27 cellular contexts compared by ENCODE assay signal in genomic region chr2:235660484-235661081, GRCh38.
A peak's percentile ranks its signal among the peaks of the same experiment; 100 is the strongest.
DNase-seq lines count a peak whose midpoint lies in the region; ATAC-seq, FAIRE-seq and TF ChIP-seq lines count a peak whose summit lies in the region.
"Had no signal": no experiment of that assay in that cellular context is flagged by ENCODE, and none has a peak within 500 bp of the region (broad histone marks: within the 10 kb centered on the region; RNA-seq: fewer than 3 reads in every experiment).

No MANE protein-coding gene starts in this region.

- no peak for ATAC-seq in GM21390 (IDR thresholded peaks at IDR 0.05; ENCODE audit: unreplicated experiment)
- ATAC-seq in pancreas: no peak
- ATAC-seq: naive thymus-derived CD8-positive, alpha-beta T cell had no signal

- H4K20me1 ChIP-seq in astrocyte (ENCODE audit: insufficient read depth, low read length): peaks cover 87% of the 10 kb centered on the region

- no peak overlapping the region for H3K9ac ChIP-seq in astrocyte (ENCODE audit: low read length)
- H3K9ac ChIP-seq: KMS-11 had no signal

- H3K9me3 Mint-ChIP-seq in HFFc6 (no peaks in the 10 kb centered on the region), astrocyte (ENCODE audit: unreplicated experiment) (peaks cover 7% of the 10 kb centered on the region), glutamatergic neuron (ENCODE audit: unreplicated experiment) (peaks cover 5% of the 10 kb centered on the region)
- H3K9me3 Mint-ChIP-seq: activated CD8-positive, alpha-beta T cell treated with anti-CD3 and anti-CD28 coated beads for 36 hours; T-helper 1 cell treated with Interleukin-12 subunit alpha and Interleukin-12 subunit beta and Interleukin-4 antibody, amounts not matched to agents 30 μg/mL and 1 μg/mL, for 36 hours had no signal

- H3K4me1 Mint-ChIP-seq in HFFc6 (ENCODE audit: low read depth): peaks cover 32% of the 10 kb centered on the region
- H3K4me1 Mint-ChIP-seq in astrocyte (ENCODE audit: low read depth, unreplicated experiment): peaks cover 48% of the 10 kb centered on the region
- H3K4me1 Mint-ChIP-seq in glutamatergic neuron (ENCODE audit: low read depth, unreplicated experiment): peaks cover 75% of the 10 kb centered on the region
- H3K4me1 Mint-ChIP-seq: memory B cell had no signal

- H3K27me3 Mint-ChIP-seq in HFFc6 (ENCODE audit: insufficient read depth) (peaks cover 18% of the 10 kb centered on the region), astrocyte (ENCODE audit: low read depth, unreplicated experiment) (peaks cover 3% of the 10 kb centered on the region), glutamatergic neuron (ENCODE audit: unreplicated experiment) (peaks cover 8% of the 10 kb centered on the region)

- H3K27ac Mint-ChIP-seq in HFFc6 (peak overlapping the region; percentile 60), astrocyte (ENCODE audit: unreplicated experiment) (peak overlapping the region; percentile 48), glutamatergic neuron (ENCODE audit: unreplicated experiment) (peak overlapping the region; percentile 52)
- H3K27ac Mint-ChIP-seq: activated CD8-positive, alpha-beta T cell treated with anti-CD3 and anti-CD28 coated beads for 36 hours; CD4-positive, alpha-beta memory T cell; memory B cell; naive thymus-derived CD8-positive, alpha-beta T cell; T-helper 1 cell treated with Interleukin-12 subunit alpha and Interleukin-12 subunit beta and Interleukin-4 antibody, amounts not matched to agents 30 μg/mL and 1 μg/mL, for 36 hours had no signal

- H3K27ac ChIP-seq in astrocyte (ENCODE audit: low read depth, low read length) (no peak overlapping the region), stomach (peak overlapping the region in 3 of 5 donors; percentile 26 to 51 (median 27)), pancreas (no peak overlapping the region)
- H3K27ac ChIP-seq: body of pancreas, KMS-11 had no signal

- FAIRE-seq in astrocyte (lab: Jason Lieb, UNC) (no peak), pancreas (lab: Jason Lieb, UNC) (no peak)
- FAIRE-seq: endometrium had no signal

- TF ChIP-seq EP300 in stomach (IDR thresholded peaks at IDR 0.05): no peak

- H3K4me3 Mint-ChIP-seq in HFFc6 (peak overlapping the region; percentile 63), astrocyte (ENCODE audit: unreplicated experiment) (no peak overlapping the region), glutamatergic neuron (ENCODE audit: unreplicated experiment) (peak overlapping the region; percentile 8)
- H3K4me3 Mint-ChIP-seq: activated CD8-positive, alpha-beta T cell treated with anti-CD3 and anti-CD28 coated beads for 36 hours; memory B cell; naive thymus-derived CD8-positive, alpha-beta T cell; T-helper 1 cell treated with Interleukin-12 subunit alpha and Interleukin-12 subunit beta and Interleukin-4 antibody, amounts not matched to agents 30 μg/mL and 1 μg/mL, for 36 hours had no signal

- no peak for TF ChIP-seq CTCF in HFFc6 (IDR thresholded peaks at IDR 0.05)
- no peak for TF ChIP-seq CTCF in astrocyte (IDR thresholded peaks at IDR 0.05; ENCODE audit: insufficient read depth, low read depth, low read length)
- TF ChIP-seq CTCF in glutamatergic neuron (IDR thresholded peaks at IDR 0.05; ENCODE audit: partially characterized antibody, unreplicated experiment): no peak
- no peak for TF ChIP-seq CTCF in stomach (IDR thresholded peaks at IDR 0.05)
- no peak for TF ChIP-seq CTCF in pancreas (IDR thresholded peaks at IDR 0.05)
- TF ChIP-seq CTCF in lower leg skin (IDR thresholded peaks at IDR 0.05): no peak

- H3K36me3 Mint-ChIP-seq in HFFc6 (ENCODE audit: low read depth) (no peaks in the 10 kb centered on the region), astrocyte (ENCODE audit: low read depth, unreplicated experiment) (peaks cover 5% of the 10 kb centered on the region), glutamatergic neuron (ENCODE audit: unreplicated experiment) (no peaks in the 10 kb centered on the region)
- H3K36me3 Mint-ChIP-seq: CD4-positive, alpha-beta memory T cell; memory B cell; naive thymus-derived CD8-positive, alpha-beta T cell had no signal

- peak overlapping the region; percentile 67 for H3K4me2 ChIP-seq in astrocyte (ENCODE audit: low read length)
- H3K4me2 ChIP-seq: KMS-11 had no signal

- no peaks in the 10 kb centered on the region for H3K36me3 ChIP-seq in astrocyte (ENCODE audit: insufficient read depth, low read length)
- no peaks in the 10 kb centered on the region for H3K36me3 ChIP-seq in stomach
- no peaks in the 10 kb centered on the region for H3K36me3 ChIP-seq in pancreas
- H3K36me3 ChIP-seq: ovary, transverse colon had no signal

- H3K27me3 ChIP-seq in astrocyte (ENCODE audit: insufficient read depth, low read length): peaks cover 66% of the 10 kb centered on the region
- no peaks in the 10 kb centered on the region for H3K27me3 ChIP-seq in stomach
- no peaks in the 10 kb centered on the region for H3K27me3 ChIP-seq in pancreas
- H3K27me3 ChIP-seq: body of pancreas, ovary, transverse colon had no signal

- H3K4me3 ChIP-seq in astrocyte (ENCODE audit: insufficient read depth, low read depth, low read length) (no peak overlapping the region), stomach (no peak overlapping the region), pancreas (no peak overlapping the region), lower leg skin (ENCODE audit: low read depth, poor library complexity, severe bottlenecking) (no peak overlapping the region)
- H3K4me3 ChIP-seq: body of pancreas, coronary artery, ovary, transverse colon had no signal

- intact Hi-C loops in stomach (cut with DNase I; ENCODE audit: low total_unique reads): no loop called here
- intact Hi-C loops in pancreas (cut with DNase I): no loop called here
- intact Hi-C loops in lower leg skin (cut with DNase I; ENCODE audit: low total_unique reads): no loop called here

- no peak overlapping the region for H2AFZ ChIP-seq in astrocyte (ENCODE audit: low read depth, low read length)

- WGBS in stomach, 5 donors: 80 to 94% (median 92%) methylated on average over 9 of the region's 9 CpGs
- WGBS in pancreas, 2 donors: 80 to 85% methylated on average over 9 of the region's 9 CpGs
- 76 to 77% methylated on average over 9 of the region's 9 CpGs for WGBS in lower leg skin, 2 donors

- peaks cover 10% of the 10 kb centered on the region for H3K79me2 ChIP-seq in astrocyte (ENCODE audit: insufficient read depth, low read length)

- TF ChIP-seq POLR2A in stomach (IDR thresholded peaks at IDR 0.05) (no peak), lower leg skin (IDR thresholded peaks at IDR 0.05) (no peak)

- DNase-seq in HFFc6: no peak
- no peak for DNase-seq in astrocyte (ENCODE audit: low read depth)
- no peak for DNase-seq in glutamatergic neuron
- DNase-seq in stomach: no peak
- no peak for DNase-seq in pancreas
- DNase-seq in lower leg skin (ENCODE audit: low spot score in 2 of 2): no peak
- DNase-seq in mucosa of gallbladder (ENCODE audit: low spot score): no peak
- DNase-seq: activated CD4-positive, alpha-beta T cell treated with anti-CD3 and anti-CD28 coated beads for 1 hour; activated effector memory CD4-positive, alpha-beta T cell treated with Interleukin-2 at 50 U/mL for 16 hours; CD4-positive, alpha-beta memory T cell; GOT3; left cardiac atrium; MV-4-11; naive thymus-derived CD8-positive, alpha-beta T cell; NCI-H2029; stimulated activated CD4-positive, alpha-beta T cell treated with anti-CD3 and anti-CD28 coated beads, Interleukin-4, amount 100 ng/mL, for 4 hours; stimulated activated naive CD4-positive, alpha-beta T cell treated with Interleukin-2 at 50 U/mL for 16 hours; transverse colon had no signal

- no peaks in the 10 kb centered on the region for H3K9me3 ChIP-seq in astrocyte (ENCODE audit: insufficient read depth, low read depth, low read length)
- no peaks in the 10 kb centered on the region for H3K9me3 ChIP-seq in stomach
- H3K9me3 ChIP-seq in pancreas: no peaks in the 10 kb centered on the region
- H3K9me3 ChIP-seq: body of pancreas, ovary, transverse colon had no signal

- H3K4me1 ChIP-seq in astrocyte (ENCODE audit: insufficient read depth, low read length) (peaks cover 21% of the 10 kb centered on the region), stomach (peaks cover 9 to 53% (median 37%) of the 10 kb centered on the region in 4 donors), pancreas (peaks cover under 1 to 9% (median 3%) of the 10 kb centered on the region in 3 donors)

Comparison
In these comparisons a context has a peak if more than half of its experiments do, and no peak if none do; other contexts are left out.
1. H3K27ac ChIP-seq: peak in stomach (3 of 5); none in astrocyte (single experiment) and pancreas (0 of 4).
2. Peak in every context shown above with its lines, with median percentiles within 50 percentile points of each other: H3K27ac Mint-ChIP-seq.